ENCODE assay signal across 21 cellular contexts in the genomic region with DNA sequence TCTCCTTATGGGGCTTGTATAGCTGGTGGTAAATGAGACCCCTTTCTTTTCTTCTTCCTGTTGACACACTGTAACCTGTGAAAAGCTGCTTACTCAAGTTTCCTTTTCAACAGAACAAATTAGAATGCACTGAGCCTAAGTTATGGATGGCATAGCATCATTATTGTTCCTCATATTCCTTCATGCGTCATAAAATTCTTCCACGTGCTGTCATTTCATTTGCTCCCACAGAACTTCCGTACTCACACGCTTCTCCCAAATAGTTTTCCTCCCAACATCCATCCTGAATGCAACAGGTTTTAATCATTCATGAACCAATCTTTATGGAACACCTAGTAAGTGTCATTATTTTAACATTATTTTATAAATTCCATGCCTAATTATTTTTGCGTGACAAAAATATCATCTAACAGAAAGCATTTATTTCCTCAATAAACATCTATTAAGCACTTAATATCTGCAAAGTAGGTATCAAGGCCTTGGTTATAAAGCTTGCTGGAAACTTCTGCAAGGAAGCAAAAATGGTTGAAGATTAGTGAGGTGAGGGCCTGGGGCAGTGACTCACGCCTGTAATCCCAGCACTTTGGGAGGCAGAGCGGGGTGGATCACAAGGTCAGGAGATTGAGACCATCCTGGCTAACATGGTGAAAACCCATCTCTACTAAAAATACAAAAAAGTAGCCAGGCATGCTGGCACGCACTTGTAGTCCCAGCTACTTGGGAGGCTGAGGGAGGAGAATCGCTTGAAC.
"Had no signal": no experiment of that assay in that cellular context is flagged by ENCODE, and none has a peak within 500 bp of the region (broad histone marks: within the 10 kb centered on the region; RNA-seq: fewer than 3 reads in every experiment).

No MANE protein-coding gene starts in this region.

- H3K36me3 ChIP-seq: adrenal gland, brain microvascular endothelial cell, heart left ventricle, left lung, sigmoid colon, tibial nerve had no signal

- H3K27ac ChIP-seq: adrenal gland, brain microvascular endothelial cell, foreskin keratinocyte, heart left ventricle, left lung, parathyroid adenoma, psoas muscle, sigmoid colon, VCaP had no signal

- H3K27me3 ChIP-seq: adrenal gland, brain microvascular endothelial cell, foreskin keratinocyte, heart left ventricle, left lung, sigmoid colon, tibial nerve had no signal

- H3K4me1 ChIP-seq: adrenal gland, foreskin keratinocyte, left lung, parathyroid adenoma, psoas muscle, sigmoid colon had no signal

- DNase-seq: activated CD4-positive, alpha-beta T cell treated with anti-CD3 and anti-CD28 coated beads for 4 hours; activated CD4-positive, alpha-beta T cell treated with anti-CD3 and anti-CD28 coated beads, Interleukin-2, amount 50 U/mL, for 48 hours; activated CD8-positive, alpha-beta memory T cell treated with anti-CD3 and anti-CD28 coated beads for 24 hours; activated effector memory CD4-positive, alpha-beta T cell treated with Interleukin-2 at 50 U/mL for 16 hours; activated naive CD4-positive, alpha-beta T cell treated with Interleukin-2 at 50 U/mL for 16 hours; adrenal gland; brain microvascular endothelial cell; endodermal cell; foreskin keratinocyte; heart left ventricle; kidney glomerular epithelial cell; left lung; naive thymus-derived CD4-positive, alpha-beta T cell; psoas muscle; sigmoid colon; small intestine; stimulated activated CD4-positive, alpha-beta T cell treated with anti-CD3 and anti-CD28 coated beads, Interleukin-4, amount 100 ng/mL, for 24 hours; T-helper 9 cell had no signal

- H3K4me3 ChIP-seq: adrenal gland, heart left ventricle, left lung, psoas muscle, sigmoid colon, tibial nerve had no signal

- H3K9me3 ChIP-seq: adrenal gland, heart left ventricle, left lung, psoas muscle, sigmoid colon, tibial nerve had no signal
